Comparison of ENCODE assay signal across 20 cellular contexts in the genomic region with DNA sequence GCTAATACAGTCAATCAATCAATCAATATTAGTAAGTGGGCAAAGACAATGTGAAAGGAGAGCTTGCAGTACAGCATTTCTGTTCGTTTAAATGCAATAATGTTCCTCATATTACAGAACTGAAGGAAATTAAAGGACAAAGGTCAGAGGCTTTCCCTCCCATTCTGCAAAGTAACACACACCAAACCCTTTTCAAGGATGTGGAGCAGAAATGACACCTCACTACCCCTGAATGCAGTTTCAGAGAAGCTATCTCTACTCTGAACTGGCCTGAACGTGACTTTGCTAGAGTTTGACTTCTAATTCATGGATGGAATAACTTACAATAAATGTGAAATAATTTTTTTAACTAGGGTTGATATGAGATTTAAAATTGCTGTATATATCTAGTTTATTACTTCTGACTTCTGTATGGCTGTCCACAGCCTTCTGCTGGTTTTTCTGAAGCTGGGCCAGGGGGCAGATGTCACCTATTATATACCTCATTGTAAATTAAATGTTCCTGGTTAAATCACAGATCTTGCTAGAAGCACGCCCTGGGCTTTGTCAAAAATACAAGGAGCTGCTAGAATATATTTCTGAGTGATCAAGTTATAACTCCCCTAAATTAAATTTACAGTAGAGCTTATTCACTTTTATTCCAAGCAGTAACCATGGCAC.
DNase-seq lines count a peak whose midpoint lies in the region; ATAC-seq, FAIRE-seq and TF ChIP-seq lines count a peak whose summit lies in the region.
"Had no signal": no experiment of that assay in that cellular context is flagged by ENCODE, and none has a peak within 500 bp of the region (broad histone marks: within the 10 kb centered on the region; RNA-seq: fewer than 3 reads in every experiment).

No MANE protein-coding gene starts in this region.

- peaks cover 0 to 7% of the 10 kb centered on the region in 2 donors for H3K36me3 Mint-ChIP-seq in naive B cell
- no peaks in the 10 kb centered on the region for H3K36me3 Mint-ChIP-seq in stimulated activated effector memory CD8-positive, alpha-beta T cell treated with anti-CD3 and anti-CD28 coated beads, Interleukin-12 subunit alpha, Interleukin-12 subunit beta, amount 100 ng/mL, for 72 hours

- peaks cover 16% of the 10 kb centered on the region for H3K4me1 ChIP-seq in RWPE2 (ENCODE audit: insufficient read depth, poor library complexity, severe bottlenecking)
- H3K4me1 ChIP-seq: HAP-1, SJSA1 had no signal

- FAIRE-seq in H54 (lab: Jason Lieb, UNC) = no peak
- FAIRE-seq: GM19239 had no signal

- TF ChIP-seq POLR2A in H54 (IDR thresholded peaks at IDR 0.05; ENCODE audit: low read depth, low read length) = no peak

- no peaks in the 10 kb centered on the region for H3K27me3 Mint-ChIP-seq in naive B cell

- no peak for TF ChIP-seq CTCF in RWPE2 (IDR thresholded peaks at IDR 0.05; ENCODE audit: poor library complexity, severe bottlenecking)

- H3K36me3 ChIP-seq in RWPE2 (ENCODE audit: low read depth) = no peaks in the 10 kb centered on the region
- H3K36me3 ChIP-seq: HAP-1, SJSA1 had no signal

- H3K4me3 Mint-ChIP-seq in naive B cell = peak overlapping the region in 5 of 8 donors; percentile 6 to 93 (median 59)
- H3K4me3 Mint-ChIP-seq in stimulated activated effector memory CD8-positive, alpha-beta T cell treated with anti-CD3 and anti-CD28 coated beads, Interleukin-12 subunit alpha, Interleukin-12 subunit beta, amount 100 ng/mL, for 72 hours = no peak overlapping the region

- ATAC-seq in RWPE2 (ENCODE audit: low read depth) = no peak; the same call in 2 of the 3 replicates
- ATAC-seq in naive B cell (ENCODE audit: low read depth in 2 of 2) = no peak
- ATAC-seq in stimulated activated effector memory CD8-positive, alpha-beta T cell treated with anti-CD3 and anti-CD28 coated beads, Interleukin-12 subunit alpha, Interleukin-12 subunit beta, amount 100 ng/mL, for 72 hours = no peak
- ATAC-seq: Panc1 had no signal

- peaks cover 28 to 66% (median 56%) of the 10 kb centered on the region in 3 donors for H3K4me1 Mint-ChIP-seq in naive B cell
- no peaks in the 10 kb centered on the region for H3K4me1 Mint-ChIP-seq in stimulated activated effector memory CD8-positive, alpha-beta T cell treated with anti-CD3 and anti-CD28 coated beads, Interleukin-12 subunit alpha, Interleukin-12 subunit beta, amount 100 ng/mL, for 72 hours

- H3K27me3 ChIP-seq in RWPE2 (ENCODE audit: insufficient read depth, poor library complexity, severe bottlenecking) = no peaks in the 10 kb centered on the region
- H3K27me3 ChIP-seq: SJSA1 had no signal

- H3K9me3 ChIP-seq in RWPE2 (ENCODE audit: severe bottlenecking) = no peaks in the 10 kb centered on the region
- H3K9me3 ChIP-seq: HAP-1, SJSA1 had no signal

- H3K27ac ChIP-seq in RWPE2 (ENCODE audit: poor library complexity, severe bottlenecking) = peak overlapping the region; percentile 31
- H3K27ac ChIP-seq: SJSA1 had no signal

- no peak overlapping the region for H3K4me3 ChIP-seq in RWPE2 (ENCODE audit: severe bottlenecking)
- H3K4me3 ChIP-seq: HAP-1, SJSA1 had no signal

- H3K27ac Mint-ChIP-seq in naive B cell = peak overlapping the region in 5 of 6 donors; percentile 44 to 96 (median 67)
- no peak overlapping the region for H3K27ac Mint-ChIP-seq in stimulated activated effector memory CD8-positive, alpha-beta T cell treated with anti-CD3 and anti-CD28 coated beads, Interleukin-12 subunit alpha, Interleukin-12 subunit beta, amount 100 ng/mL, for 72 hours

- H3K9me3 Mint-ChIP-seq in naive B cell = peaks cover 0 to 5% (median 1%) of the 10 kb centered on the region in 7 donors
- H3K9me3 Mint-ChIP-seq in stimulated activated effector memory CD8-positive, alpha-beta T cell treated with anti-CD3 and anti-CD28 coated beads, Interleukin-12 subunit alpha, Interleukin-12 subunit beta, amount 100 ng/mL, for 72 hours = no peaks in the 10 kb centered on the region

- DNase-seq in NCI-H1694 treated with DMSO at 0.1 percent for 48 hours (lab: John Stamatoyannopoulos, UW) (peak; percentile 39), NCI-H1694 (lab: John Stamatoyannopoulos, UW) (no peak), RWPE2 (ENCODE audit: low spot score) (no peak), dedifferentiated amniotic fluid mesenchymal stem cell (ENCODE audit: extremely low spot score) (peak; percentile 8), naive B cell (no peak), mucosa of gallbladder (ENCODE audit: low spot score) (no peak), H54 (ENCODE audit: insufficient read length, low spot score) (no peak)
- DNase-seq in stimulated activated effector memory CD8-positive, alpha-beta T cell treated with anti-CD3 and anti-CD28 coated beads, Interleukin-12 subunit alpha, Interleukin-12 subunit beta, amount 100 ng/mL, for 72 hours (ENCODE audit: low spot score in 2 of 2) = no peak
- DNase-seq: 8988T, COR-L47, DMS153, GF-D8, NCI-H1105 treated with DMSO at 0.1 percent for 48 hours, NCI-H187, NCI-H2107, NCI-H526 had no signal

Comparison
In these comparisons a context has a peak if more than half of its experiments do, and no peak if none do; other contexts are left out.
1. DNase-seq: peak in NCI-H1694 treated with DMSO at 0.1 percent for 48 hours (single experiment) and dedifferentiated amniotic fluid mesenchymal stem cell (single experiment); none in NCI-H1694 (single experiment), RWPE2 (single experiment), naive B cell (single experiment), mucosa of gallbladder (single experiment), stimulated activated effector memory CD8-positive, alpha-beta T cell treated with anti-CD3 and anti-CD28 coated beads, Interleukin-12 subunit alpha, Interleukin-12 subunit beta, amount 100 ng/mL, for 72 hours (0 of 2) and H54 (single experiment).